In genomic region chr22:31248138-31248745, GRCh38 we compare ENCODE assay signal across 1 cellular context.
TF ChIP-seq lines count a peak whose summit lies in the region.

No MANE protein-coding gene starts in this region.

TF ChIP-seq in HEK293, 187 proteins besides CTCF, POLR2A, EP300 and RAD21 (continued from another document and continues in another):
- TF ChIP-seq, protein P1, sequence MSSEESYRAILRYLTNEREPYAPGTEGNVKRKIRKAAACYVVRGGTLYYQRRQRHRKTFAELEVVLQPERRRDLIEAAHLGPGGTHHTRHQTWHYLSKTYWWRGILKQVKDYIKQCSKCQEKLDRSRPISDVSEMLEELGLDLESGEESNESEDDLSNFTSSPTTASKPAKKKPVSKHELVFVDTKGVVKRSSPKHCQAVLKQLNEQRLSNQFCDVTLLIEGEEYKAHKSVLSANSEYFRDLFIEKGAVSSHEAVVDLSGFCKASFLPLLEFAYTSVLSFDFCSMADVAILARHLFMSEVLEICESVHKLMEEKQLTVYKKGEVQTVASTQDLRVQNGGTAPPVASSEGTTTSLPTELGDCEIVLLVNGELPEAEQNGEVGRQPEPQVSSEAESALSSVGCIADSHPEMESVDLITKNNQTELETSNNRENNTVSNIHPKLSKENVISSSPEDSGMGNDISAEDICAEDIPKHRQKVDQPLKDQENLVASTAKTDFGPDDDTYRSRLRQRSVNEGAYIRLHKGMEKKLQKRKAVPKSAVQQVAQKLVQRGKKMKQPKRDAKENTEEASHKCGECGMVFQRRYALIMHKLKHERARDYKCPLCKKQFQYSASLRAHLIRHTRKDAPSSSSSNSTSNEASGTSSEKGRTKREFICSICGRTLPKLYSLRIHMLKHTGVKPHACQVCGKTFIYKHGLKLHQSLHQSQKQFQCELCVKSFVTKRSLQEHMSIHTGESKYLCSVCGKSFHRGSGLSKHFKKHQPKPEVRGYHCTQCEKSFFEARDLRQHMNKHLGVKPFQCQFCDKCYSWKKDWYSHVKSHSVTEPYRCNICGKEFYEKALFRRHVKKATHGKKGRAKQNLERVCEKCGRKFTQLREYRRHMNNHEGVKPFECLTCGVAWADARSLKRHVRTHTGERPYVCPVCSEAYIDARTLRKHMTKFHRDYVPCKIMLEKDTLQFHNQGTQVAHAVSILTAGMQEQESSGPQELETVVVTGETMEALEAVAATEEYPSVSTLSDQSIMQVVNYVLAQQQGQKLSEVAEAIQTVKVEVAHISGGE (tag by site-specific recombination; conservative IDR thresholded peaks at IDR 0.05; ENCODE audit: low read depth): no peak
- TF ChIP-seq ZNF2 (tag by site-specific recombination; IDR thresholded peaks at IDR 0.05): no peak
- TF ChIP-seq ZNF19 (tag by site-specific recombination; IDR thresholded peaks at IDR 0.05; ENCODE audit: low read depth): no peak
- TF ChIP-seq ZNF311 (tag by site-specific recombination; IDR thresholded peaks at IDR 0.05; ENCODE audit: borderline replicate concordance): no peak
- no peak for TF ChIP-seq ZNF274 (IDR thresholded peaks at IDR 0.05; ENCODE audit: low read length)
- no peak for TF ChIP-seq ZNF274 (tag by site-specific recombination; IDR thresholded peaks at IDR 0.05; ENCODE audit: borderline replicate concordance)
- peak; percentile 43; the same call in 1 of the 2 replicates for TF ChIP-seq ZIC2 (tag by site-specific recombination; IDR thresholded peaks at IDR 0.05)
- TF ChIP-seq KLF9 (tag by site-specific recombination; IDR thresholded peaks at IDR 0.05; ENCODE audit: low read depth): no peak
- TF ChIP-seq ZNF26 (tag by site-specific recombination; IDR thresholded peaks at IDR 0.05): no peak
- no peak for TF ChIP-seq ZNF701 (tag by site-specific recombination; IDR thresholded peaks at IDR 0.05)
- no peak for TF ChIP-seq IKZF3 (tag by site-specific recombination; IDR thresholded peaks at IDR 0.05)
- no peak for TF ChIP-seq ZNF121 (tag by site-specific recombination; IDR thresholded peaks at IDR 0.05)
- no peak for TF ChIP-seq BCL6B (tag by site-specific recombination; IDR thresholded peaks at IDR 0.05)
- no peak for TF ChIP-seq ZNF433 (tag by site-specific recombination; IDR thresholded peaks at IDR 0.05; ENCODE audit: low read depth)
- no peak for TF ChIP-seq SCRT1 (tag by site-specific recombination; IDR thresholded peaks at IDR 0.05; ENCODE audit: borderline replicate concordance)
- TF ChIP-seq REPIN1 (tag by site-specific recombination; IDR thresholded peaks at IDR 0.05; ENCODE audit: low read depth): no peak
- TF ChIP-seq ZNF792 (tag by site-specific recombination; IDR thresholded peaks at IDR 0.05): no peak
- no peak for TF ChIP-seq ZNF37A (tag by site-specific recombination; IDR thresholded peaks at IDR 0.05)
- TF ChIP-seq ZSCAN16 (tag by site-specific recombination; IDR thresholded peaks at IDR 0.05): no peak
- no peak for TF ChIP-seq ZNF501 (tag by site-specific recombination; IDR thresholded peaks at IDR 0.05)
- 0 out of 2 replicates have a peak, but pooled peaks have one; percentile 36 for TF ChIP-seq ZNF341 (tag by site-specific recombination; IDR thresholded peaks at IDR 0.05; ENCODE audit: low read depth)
- no peak for TF ChIP-seq ZNF354C (tag by site-specific recombination; IDR thresholded peaks at IDR 0.05; ENCODE audit: borderline replicate concordance, low read depth)
- TF ChIP-seq, protein P2, sequence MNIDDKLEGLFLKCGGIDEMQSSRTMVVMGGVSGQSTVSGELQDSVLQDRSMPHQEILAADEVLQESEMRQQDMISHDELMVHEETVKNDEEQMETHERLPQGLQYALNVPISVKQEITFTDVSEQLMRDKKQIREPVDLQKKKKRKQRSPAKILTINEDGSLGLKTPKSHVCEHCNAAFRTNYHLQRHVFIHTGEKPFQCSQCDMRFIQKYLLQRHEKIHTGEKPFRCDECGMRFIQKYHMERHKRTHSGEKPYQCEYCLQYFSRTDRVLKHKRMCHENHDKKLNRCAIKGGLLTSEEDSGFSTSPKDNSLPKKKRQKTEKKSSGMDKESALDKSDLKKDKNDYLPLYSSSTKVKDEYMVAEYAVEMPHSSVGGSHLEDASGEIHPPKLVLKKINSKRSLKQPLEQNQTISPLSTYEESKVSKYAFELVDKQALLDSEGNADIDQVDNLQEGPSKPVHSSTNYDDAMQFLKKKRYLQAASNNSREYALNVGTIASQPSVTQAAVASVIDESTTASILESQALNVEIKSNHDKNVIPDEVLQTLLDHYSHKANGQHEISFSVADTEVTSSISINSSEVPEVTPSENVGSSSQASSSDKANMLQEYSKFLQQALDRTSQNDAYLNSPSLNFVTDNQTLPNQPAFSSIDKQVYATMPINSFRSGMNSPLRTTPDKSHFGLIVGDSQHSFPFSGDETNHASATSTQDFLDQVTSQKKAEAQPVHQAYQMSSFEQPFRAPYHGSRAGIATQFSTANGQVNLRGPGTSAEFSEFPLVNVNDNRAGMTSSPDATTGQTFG (tag by site-specific recombination; IDR thresholded peaks at IDR 0.05; ENCODE audit: borderline replicate concordance): no peak
- TF ChIP-seq ZNF529 (tag by site-specific recombination; IDR thresholded peaks at IDR 0.05; ENCODE audit: insufficient replicate concordance): no peak
- TF ChIP-seq PBX3 (CRISPR knock-in tag; IDR thresholded peaks at IDR 0.05): no peak
- TF ChIP-seq ZNF16 (tag by site-specific recombination; IDR thresholded peaks at IDR 0.05; ENCODE audit: low read depth): no peak
- TF ChIP-seq ZNF76 (tag by site-specific recombination; IDR thresholded peaks at IDR 0.05; ENCODE audit: borderline replicate concordance, low read depth): no peak
- TF ChIP-seq ZFP69B (tag by site-specific recombination; IDR thresholded peaks at IDR 0.05): no peak
- no peak for TF ChIP-seq ZBTB49 (tag by site-specific recombination; IDR thresholded peaks at IDR 0.05; ENCODE audit: low read depth)
- no peak for TF ChIP-seq ZSCAN5A (tag by site-specific recombination; IDR thresholded peaks at IDR 0.05)
- no peak for TF ChIP-seq YY2 (tag by site-specific recombination; IDR thresholded peaks at IDR 0.05)
- no peak for TF ChIP-seq OVOL3 (tag by site-specific recombination; IDR thresholded peaks at IDR 0.05)
- TF ChIP-seq ZNF658 (tag by site-specific recombination; IDR thresholded peaks at IDR 0.05): no peak
- TF ChIP-seq ZNF155 (tag by site-specific recombination; IDR thresholded peaks at IDR 0.05): no peak
- no peak for TF ChIP-seq HIC1 (tag by site-specific recombination; IDR thresholded peaks at IDR 0.05)
- TF ChIP-seq, protein P3, sequence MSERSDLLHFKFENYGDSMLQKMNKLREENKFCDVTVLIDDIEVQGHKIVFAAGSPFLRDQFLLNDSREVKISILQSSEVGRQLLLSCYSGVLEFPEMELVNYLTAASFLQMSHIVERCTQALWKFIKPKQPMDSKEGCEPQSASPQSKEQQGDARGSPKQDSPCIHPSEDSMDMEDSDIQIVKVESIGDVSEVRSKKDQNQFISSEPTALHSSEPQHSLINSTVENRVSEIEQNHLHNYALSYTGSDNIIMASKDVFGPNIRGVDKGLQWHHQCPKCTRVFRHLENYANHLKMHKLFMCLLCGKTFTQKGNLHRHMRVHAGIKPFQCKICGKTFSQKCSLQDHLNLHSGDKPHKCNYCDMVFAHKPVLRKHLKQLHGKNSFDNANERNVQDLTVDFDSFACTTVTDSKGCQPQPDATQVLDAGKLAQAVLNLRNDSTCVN (tag by site-specific recombination; optimal IDR thresholded peaks at IDR 0.05): no peak
- no peak for TF ChIP-seq ZNF366 (tag by site-specific recombination; conservative IDR thresholded peaks at IDR 0.05)
- TF ChIP-seq ZNF426 (tag by site-specific recombination; IDR thresholded peaks at IDR 0.05): no peak
- TF ChIP-seq ZNF791 (tag by site-specific recombination; IDR thresholded peaks at IDR 0.05): no peak
- no peak for TF ChIP-seq ZFP37 (tag by site-specific recombination; IDR thresholded peaks at IDR 0.05)
- peak; percentile 79 for TF ChIP-seq GLIS1 (tag by site-specific recombination; IDR thresholded peaks at IDR 0.05)
- no peak for TF ChIP-seq WT1 (tag by site-specific recombination; IDR thresholded peaks at IDR 0.05)
- TF ChIP-seq ZNF521 (tag by site-specific recombination; IDR thresholded peaks at IDR 0.05): no peak
- peak; percentile 63; the same call in 1 of the 2 replicates for TF ChIP-seq TRIM28 (IDR thresholded peaks at IDR 0.05; ENCODE audit: borderline replicate concordance, low read length)
- TF ChIP-seq ZNF423 (tag by site-specific recombination; IDR thresholded peaks at IDR 0.05): no peak
- TF ChIP-seq, protein P4, sequence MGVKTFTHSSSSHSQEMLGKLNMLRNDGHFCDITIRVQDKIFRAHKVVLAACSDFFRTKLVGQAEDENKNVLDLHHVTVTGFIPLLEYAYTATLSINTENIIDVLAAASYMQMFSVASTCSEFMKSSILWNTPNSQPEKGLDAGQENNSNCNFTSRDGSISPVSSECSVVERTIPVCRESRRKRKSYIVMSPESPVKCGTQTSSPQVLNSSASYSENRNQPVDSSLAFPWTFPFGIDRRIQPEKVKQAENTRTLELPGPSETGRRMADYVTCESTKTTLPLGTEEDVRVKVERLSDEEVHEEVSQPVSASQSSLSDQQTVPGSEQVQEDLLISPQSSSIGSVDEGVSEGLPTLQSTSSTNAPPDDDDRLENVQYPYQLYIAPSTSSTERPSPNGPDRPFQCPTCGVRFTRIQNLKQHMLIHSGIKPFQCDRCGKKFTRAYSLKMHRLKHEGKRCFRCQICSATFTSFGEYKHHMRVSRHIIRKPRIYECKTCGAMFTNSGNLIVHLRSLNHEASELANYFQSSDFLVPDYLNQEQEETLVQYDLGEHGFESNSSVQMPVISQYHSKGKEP (tag by site-specific recombination; IDR thresholded peaks at IDR 0.05): no peak
- peak; percentile 70 for TF ChIP-seq ZBTB17 (tag by site-specific recombination; IDR thresholded peaks at IDR 0.05)
- no peak for TF ChIP-seq ZNF626 (tag by site-specific recombination; IDR thresholded peaks at IDR 0.05)
